In the genomic region with DNA sequence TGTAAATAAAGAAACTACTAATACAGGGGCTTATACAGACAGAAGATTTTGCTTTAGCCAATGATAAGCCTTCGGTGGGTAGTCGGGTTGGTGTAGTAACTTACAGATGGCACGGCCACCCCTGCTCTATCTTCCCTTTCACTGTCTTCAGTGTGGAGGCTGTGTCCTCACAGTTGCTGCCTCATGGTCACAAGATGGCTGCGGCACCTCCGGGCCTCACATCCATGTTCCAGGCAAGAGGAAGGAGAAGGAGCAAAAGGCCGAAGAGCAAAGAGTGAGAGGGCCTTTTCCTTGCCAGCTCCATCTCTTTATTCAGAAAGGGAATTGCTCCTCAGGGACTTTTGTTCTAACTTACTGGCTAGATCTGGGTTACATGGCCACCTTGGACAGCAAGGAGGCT, we compare ENCODE assay signal across 21 cellular contexts. TPM values are rescaled to one million over a fixed set of nuclear protein-coding genes. Genes with fewer than 3 reads are reported as not detected.
DNase-seq lines count a peak whose midpoint lies in the region; ATAC-seq, FAIRE-seq and TF ChIP-seq lines count a peak whose summit lies in the region.
"Had no signal": no experiment of that assay in that cellular context is flagged by ENCODE, and none has a peak within 500 bp of the region (broad histone marks: within the 10 kb centered on the region; RNA-seq: fewer than 3 reads in every experiment).

No MANE protein-coding gene starts in this region.

- H3K4me3 ChIP-seq in H1 (ENCODE audit: extremely low read depth in 1 of 4, insufficient read depth in 2 of 4, low read depth in 3 of 4, low read length in 4 of 4) (no peak overlapping the region), osteoblast (ENCODE audit: insufficient read depth, low read length) (no peak overlapping the region), sigmoid colon (no peak overlapping the region)
- H3K4me3 ChIP-seq: BLaER1 treated with 17β-estradiol and CSF1 and Interleukin-3, amounts not matched to agents 10 nM and 100 nM; GM12878; GM23338 had no signal

- no peak overlapping the region for H2AK5ac ChIP-seq in H1 (ENCODE audit: low read depth, low read length)

- no peak overlapping the region for H3K23ac ChIP-seq in H1 (ENCODE audit: insufficient read length)

- H3K36me3 ChIP-seq in H1 (ENCODE audit: control insufficient read depth in 2 of 4, insufficient read depth in 4 of 4, low read length in 3 of 4) (no peaks in the 10 kb centered on the region), osteoblast (ENCODE audit: insufficient read depth, low read length) (no peaks in the 10 kb centered on the region), sigmoid colon (no peaks in the 10 kb centered on the region)
- H3K36me3 ChIP-seq: BLaER1 treated with 17β-estradiol and CSF1 and Interleukin-3, amounts not matched to agents 10 nM and 100 nM had no signal

- H3K79me1 ChIP-seq in H1 (ENCODE audit: low read depth, low read length): no peaks in the 10 kb centered on the region

- H3K79me2 ChIP-seq in H1 (ENCODE audit: control insufficient read depth in 1 of 2, insufficient read depth in 2 of 2, low read length in 2 of 2) (no peaks in the 10 kb centered on the region), osteoblast (ENCODE audit: insufficient read depth, low read length) (no peaks in the 10 kb centered on the region)

- H3K23me2 ChIP-seq in H1 (ENCODE audit: low read depth, low read length): no peaks in the 10 kb centered on the region; the same call in 1 of the 2 replicates

- DNase-seq in WTC11 (ENCODE audit: low spot score): no peak
- DNase-seq in H1 (ENCODE audit: low read depth in 1 of 2, low spot score in 2 of 2): no peak
- peak; percentile 30 for DNase-seq in osteoblast (ENCODE audit: insufficient read length, low spot score, missing footprints)
- no peak for DNase-seq in sigmoid colon
- DNase-seq: CD8-positive, alpha-beta T cell; DMS 273 treated with DMSO at 0.1 percent for 48 hours; DMS53; DND-41; EL; H7; IMR-90; KBM-7 had no signal

- peaks cover 9% of the 10 kb centered on the region for H3K4me1 Mint-ChIP-seq in WTC11

- H3K9ac ChIP-seq in H1 (replicated peaks in 1 of 4; ENCODE audit: extremely low read depth in 1 of 4, low read depth in 3 of 4, low read length in 3 of 4): no peak overlapping the region
- H3K9ac ChIP-seq: BLaER1 treated with 17β-estradiol and CSF1 and Interleukin-3, amounts not matched to agents 10 nM and 100 nM had no signal

- H2BK5ac ChIP-seq in H1 (ENCODE audit: low read depth, low read length): no peak overlapping the region

- no peaks in the 10 kb centered on the region for H3K36me3 Mint-ChIP-seq in WTC11
- H3K36me3 Mint-ChIP-seq: CD8-positive, alpha-beta T cell had no signal

- intact Hi-C loops in sigmoid colon (cut with DNase I): loop anchor here (5.0 to 10.0 kb wide), 2 partner anchors 55 to 262 kb away; no protein-coding TSS in a partner anchor

- no peak overlapping the region for H2BK12ac ChIP-seq in H1 (ENCODE audit: low read depth, low read length)

- no peaks in the 10 kb centered on the region for H3K9me3 Mint-ChIP-seq in WTC11
- H3K9me3 Mint-ChIP-seq: CD8-positive, alpha-beta T cell; GM23338 had no signal

- peaks cover 0 to 14% (median 12%) of the 10 kb centered on the region in 4 experiments; a peak in 4 of 7 replicates for H3K27me3 ChIP-seq in H1 (replicated peaks in 1 of 4; ENCODE audit: control insufficient read depth in 3 of 4, extremely low read depth in 1 of 4, insufficient read depth in 3 of 4, low read length in 3 of 4)
- H3K27me3 ChIP-seq in osteoblast (ENCODE audit: insufficient read depth, low read length): no peaks in the 10 kb centered on the region
- H3K27me3 ChIP-seq in sigmoid colon: no peaks in the 10 kb centered on the region
- H3K27me3 ChIP-seq: BLaER1 treated with 17β-estradiol and CSF1 and Interleukin-3, amounts not matched to agents 10 nM and 100 nM had no signal

- no peak overlapping the region for H4K91ac ChIP-seq in H1 (replicated peaks; ENCODE audit: insufficient read length, low read length)

- no peak for TF ChIP-seq RAD21 in H1 (IDR thresholded peaks at IDR 0.05 in 1 of 2, conservative IDR thresholded peaks at IDR 0.05 in 1 of 2; ENCODE audit: low read depth in 2 of 2, low read length in 2 of 2)

- H4K20me1 ChIP-seq in H1 (replicated peaks in 1 of 2; ENCODE audit: control insufficient read depth in 1 of 2, insufficient read depth in 2 of 2, low read length in 2 of 2): no peaks in the 10 kb centered on the region
- H4K20me1 ChIP-seq in osteoblast (ENCODE audit: insufficient read depth, low read length): no peaks in the 10 kb centered on the region
- H4K20me1 ChIP-seq: BLaER1 treated with 17β-estradiol and CSF1 and Interleukin-3, amounts not matched to agents 10 nM and 100 nM had no signal

- TF ChIP-seq EP300 in H1 (IDR thresholded peaks at IDR 0.05; ENCODE audit: borderline replicate concordance in 1 of 2, low read depth in 2 of 2, low read length in 2 of 2) (no peak), sigmoid colon (IDR thresholded peaks at IDR 0.05) (no peak)

- no peak overlapping the region for H3K18ac ChIP-seq in H1 (ENCODE audit: extremely low read depth, low read length)

- H3K56ac ChIP-seq in H1 (replicated peaks; ENCODE audit: insufficient read length, low read depth, low read length): no peak overlapping the region

- H3K4me2 ChIP-seq in H1 (ENCODE audit: insufficient read depth in 1 of 2, low read depth in 2 of 2, low read length in 2 of 2) (no peak overlapping the region), osteoblast (ENCODE audit: insufficient read depth, low read length) (no peak overlapping the region)
- H3K4me2 ChIP-seq: BLaER1 treated with 17β-estradiol and CSF1 and Interleukin-3, amounts not matched to agents 10 nM and 100 nM; GM23338 had no signal

- POLR2A ChIA-PET in WTC11 (lab: Charles Lee) (no interaction called here), H1 (lab: Charles Lee; ENCODE audit: partially characterized antibody) (no interaction called here)

- H3K27me3 Mint-ChIP-seq in WTC11 (ENCODE audit: low read depth): peaks cover 25% of the 10 kb centered on the region

- no peak overlapping the region for H4K5ac ChIP-seq in H1 (ENCODE audit: insufficient read length, low read depth, low read length)

- no peak overlapping the region for H3K27ac ChIP-seq in H1 (ENCODE audit: low read depth, low read length)
- no peak overlapping the region for H3K27ac ChIP-seq in osteoblast (ENCODE audit: low read depth, low read length)
- H3K27ac ChIP-seq in sigmoid colon: no peak overlapping the region
- H3K27ac ChIP-seq: BLaER1 treated with 17β-estradiol and CSF1 and Interleukin-3, amounts not matched to agents 10 nM and 100 nM; HL-60 had no signal

- H3K4ac ChIP-seq in H1 (replicated peaks; ENCODE audit: insufficient read length, low read depth, low read length): no peak overlapping the region

- CTCF ChIA-PET in WTC11 (lab: Charles Lee) (no interaction called here), H1 (lab: Charles Lee; ENCODE audit: partially characterized antibody) (interaction anchor here (0.7 to 1.4 kb wide), 2 partner anchors 57 to 61 kb away, joined by 3 read pairs; no protein-coding TSS in a partner anchor)

- no peak overlapping the region for H2AFZ ChIP-seq in H1 (ENCODE audit: low read length)
- H2AFZ ChIP-seq in osteoblast (ENCODE audit: low read length): no peak overlapping the region
- H2AFZ ChIP-seq: GM23338 had no signal

- H2BK15ac ChIP-seq in H1 (ENCODE audit: low read length): no peak overlapping the region

- no peak overlapping the region for H2BK120ac ChIP-seq in H1 (replicated peaks; ENCODE audit: low read depth, low read length)

- TF ChIP-seq POLR2A in H1 (IDR thresholded peaks at IDR 0.05; ENCODE audit: control extremely low read depth in 1 of 2, low read depth in 2 of 2, low read length in 2 of 2) (no peak), sigmoid colon (IDR thresholded peaks at IDR 0.05) (no peak)

- no peak for FAIRE-seq in H1 (lab: Jason Lieb, UNC)
- FAIRE-seq: GM12878, GM19239 had no signal

- H3K9me3 ChIP-seq in H1 (ENCODE audit: insufficient read depth in 2 of 2, low read depth in 1 of 2, low read length in 1 of 2) (no peaks in the 10 kb centered on the region; a peak in 1 of 4 replicates), osteoblast (ENCODE audit: low read depth, low read length) (no peaks in the 10 kb centered on the region), sigmoid colon (no peaks in the 10 kb centered on the region)

- H3K4me1 ChIP-seq in H1 (replicated peaks in 1 of 4; ENCODE audit: control insufficient read depth in 3 of 4, insufficient read depth in 4 of 4, low read length in 3 of 4) (peaks cover 0 to 4% (median 2%) of the 10 kb centered on the region in 4 experiments; a peak in 4 of 7 replicates), osteoblast (ENCODE audit: insufficient read depth, low read length) (peaks cover 15% of the 10 kb centered on the region), sigmoid colon (peaks cover 0 to 21% (median 11%) of the 10 kb centered on the region in 4 donors)

- ATAC-seq in WTC11: no peak
- no peak for ATAC-seq in GM19328 (IDR thresholded peaks at IDR 0.05; ENCODE audit: unreplicated experiment)
- no peak for ATAC-seq in HG03442 (IDR thresholded peaks at IDR 0.05; ENCODE audit: unreplicated experiment)
- ATAC-seq: CD8-positive, alpha-beta T cell; GM12878; GM23338; HCT116 had no signal

- 88% methylated on average over 6 of the region's 6 CpGs; no CpG with 5 or more reads in 1 of the 2 experiments for WGBS in H1 (ENCODE audit: extremely low coverage in 1 of 2, insufficient coverage in 1 of 2, insufficient read length in 1 of 2, insufficient replicate concordance in 2 of 2, low coverage in 1 of 2, low lambda C conversion rate in 2 of 2, missing lambda C conversion rate in 1 of 2), 2 experiments
- 96 to 97% methylated on average over 6 of the region's 6 CpGs for WGBS in sigmoid colon, 2 donors

- no peak overlapping the region for H3K4me3 Mint-ChIP-seq in WTC11
- H3K4me3 Mint-ChIP-seq: B cell; CD8-positive, alpha-beta T cell; GM23338 had no signal

- no peak overlapping the region for H3K14ac ChIP-seq in H1 (ENCODE audit: insufficient read length)

- H3K27ac Mint-ChIP-seq in WTC11: no peak overlapping the region
- H3K27ac Mint-ChIP-seq: B cell; CD8-positive, alpha-beta T cell; GM23338 had no signal

- TF ChIP-seq CTCF in WTC11 (IDR thresholded peaks at IDR 0.05) (no peak), H1 (IDR thresholded peaks at IDR 0.05; ENCODE audit: control extremely low read depth in 1 of 3, insufficient read depth in 1 of 3, low read depth in 1 of 3, low read length in 3 of 3) (no peak), osteoblast (IDR thresholded peaks at IDR 0.05; ENCODE audit: extremely low read depth, low read depth, low read length) (no peak), sigmoid colon (IDR thresholded peaks at IDR 0.05) (no peak)

- H4K8ac ChIP-seq in H1 (ENCODE audit: extremely low read depth, insufficient read depth, low read length): no peak overlapping the region

- H2BK20ac ChIP-seq in H1 (ENCODE audit: low read length): no peak overlapping the region

RNA-seq across cellular contexts. Expression of a gene that starts 22.2 kb away (rescaled TPM):
- total RNA-seq in WTC11 (2021) (4.6 to 5.9 TPM (median 5.1 TPM) in 3 replicates), osteoblast (86.1 and 104 TPM in 2 replicates), sigmoid colon (10 to 100 TPM in 2 of 4 donors, 1 to 10 TPM in 2; 4.4 to 17.4 (median 10.2) TPM)
- total RNA-seq in H1 (2021; fragmentation: NEBNext Ultra II Directional; extraction: Animal tissue kit (Norgen Biotek cat#: 25700)): 1.0 and 1.2 TPM in 2 replicates
- polyA plus RNA-seq in H1 (2011; rRNA removed) (0.65 and 0.96 TPM in 2 replicates), sigmoid colon (1 to 10 TPM; 2.3 to 6.7 (median 6.0) TPM)
- polyA plus RNA-seq in H1 (2011; cell fraction: cytosol; rRNA removed): 0.62 TPM
- polyA plus RNA-seq in H1 (2011; cell fraction: nucleus; rRNA removed): 1.7 TPM
- polyA plus RNA-seq in H1 (2012, experiment 1 of 2): 0.25 to 0.47 TPM (median 0.34 TPM) in 4 replicates
- polyA plus RNA-seq in H1 (2012, experiment 2 of 2): 0.16 TPM
- 0.36 TPM for polyA plus RNA-seq in H1 (2013, experiment 1 of 2)
- polyA plus RNA-seq in H1 (2013, experiment 2 of 2): 0.48 TPM
- 0.22 and 0.27 TPM in 2 replicates for polyA minus RNA-seq in H1 (2011; rRNA and poly(A)+ RNA removed)
- 0.66 TPM for polyA minus RNA-seq in H1 (2011; cell fraction: cytosol; rRNA and poly(A)+ RNA removed)
- 6.8 TPM for polyA minus RNA-seq in H1 (2011; cell fraction: nucleus; rRNA and poly(A)+ RNA removed)
